ENCODE assay signal across 1 cellular context in the genomic region with DNA sequence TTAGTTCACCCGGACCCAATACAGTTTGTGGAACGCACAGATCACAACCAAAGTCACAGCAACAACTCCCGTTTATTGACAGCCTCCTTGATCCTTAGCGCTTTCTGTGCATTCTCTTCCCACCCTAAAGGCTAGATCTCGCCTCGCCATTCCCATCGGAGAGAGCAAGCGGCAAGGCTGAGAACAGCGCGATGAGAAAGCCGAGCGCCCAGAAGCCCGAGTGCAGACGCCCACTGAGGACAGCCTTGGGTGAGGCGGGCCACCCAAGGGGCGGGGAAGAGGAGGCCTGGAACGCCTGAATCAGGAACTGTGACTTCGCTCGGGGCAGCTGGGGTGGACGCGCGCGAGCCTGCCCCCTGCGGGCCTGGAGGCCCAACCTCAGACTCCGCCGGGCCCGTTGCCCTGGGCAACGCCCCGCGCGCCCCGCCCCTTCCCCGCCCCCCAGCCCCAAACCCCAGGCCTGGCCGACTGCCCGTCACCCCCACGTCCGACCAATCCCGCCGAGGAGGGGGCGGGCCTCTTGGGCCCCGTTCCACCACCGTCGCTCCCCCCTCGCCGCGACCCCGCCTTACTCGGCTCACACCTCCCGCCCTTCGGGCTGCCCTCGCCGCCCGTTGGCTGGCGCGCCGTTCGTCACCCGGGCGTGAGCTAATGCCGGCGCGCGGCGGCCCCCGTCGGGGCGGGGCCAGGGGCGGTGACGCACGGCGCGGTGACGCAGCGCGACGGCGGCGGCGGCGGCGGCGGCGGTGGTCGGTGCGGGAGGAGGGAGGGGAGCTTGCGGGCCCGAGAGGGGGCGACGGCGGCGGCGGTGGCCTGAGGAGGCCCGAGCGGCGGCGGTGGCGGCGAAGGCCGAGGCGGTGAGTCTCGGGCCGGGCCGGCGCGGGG.
TF ChIP-seq lines count a peak whose summit lies in the region.

A gene with protein sequence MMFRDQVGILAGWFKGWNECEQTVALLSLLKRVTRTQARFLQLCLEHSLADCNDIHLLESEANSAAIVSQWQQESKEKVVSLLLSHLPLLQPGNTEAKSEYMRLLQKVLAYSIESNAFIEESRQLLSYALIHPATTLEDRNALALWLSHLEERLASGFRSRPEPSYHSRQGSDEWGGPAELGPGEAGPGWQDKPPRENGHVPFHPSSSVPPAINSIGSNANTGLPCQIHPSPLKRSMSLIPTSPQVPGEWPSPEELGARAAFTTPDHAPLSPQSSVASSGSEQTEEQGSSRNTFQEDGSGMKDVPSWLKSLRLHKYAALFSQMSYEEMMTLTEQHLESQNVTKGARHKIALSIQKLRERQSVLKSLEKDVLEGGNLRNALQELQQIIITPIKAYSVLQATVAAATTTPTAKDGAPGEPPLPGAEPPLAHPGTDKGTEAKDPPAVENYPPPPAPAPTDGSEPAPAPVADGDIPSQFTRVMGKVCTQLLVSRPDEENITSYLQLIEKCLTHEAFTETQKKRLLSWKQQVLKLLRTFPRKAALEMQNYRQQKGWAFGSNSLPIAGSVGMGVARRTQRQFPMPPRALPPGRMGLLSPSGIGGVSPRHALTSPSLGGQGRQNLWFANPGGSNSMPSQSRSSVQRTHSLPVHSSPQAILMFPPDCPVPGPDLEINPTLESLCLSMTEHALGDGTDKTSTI (plus strand): TSS at position 702 of the 885 bp plus-strand sequence. CDS start 14,473 bp downstream, outside the sequence.

TF ChIP-seq in HepG2, 621 proteins besides CTCF, POLR2A, EP300 and RAD21 (continued from another document and continues in another):
- TF ChIP-seq, protein P1, sequence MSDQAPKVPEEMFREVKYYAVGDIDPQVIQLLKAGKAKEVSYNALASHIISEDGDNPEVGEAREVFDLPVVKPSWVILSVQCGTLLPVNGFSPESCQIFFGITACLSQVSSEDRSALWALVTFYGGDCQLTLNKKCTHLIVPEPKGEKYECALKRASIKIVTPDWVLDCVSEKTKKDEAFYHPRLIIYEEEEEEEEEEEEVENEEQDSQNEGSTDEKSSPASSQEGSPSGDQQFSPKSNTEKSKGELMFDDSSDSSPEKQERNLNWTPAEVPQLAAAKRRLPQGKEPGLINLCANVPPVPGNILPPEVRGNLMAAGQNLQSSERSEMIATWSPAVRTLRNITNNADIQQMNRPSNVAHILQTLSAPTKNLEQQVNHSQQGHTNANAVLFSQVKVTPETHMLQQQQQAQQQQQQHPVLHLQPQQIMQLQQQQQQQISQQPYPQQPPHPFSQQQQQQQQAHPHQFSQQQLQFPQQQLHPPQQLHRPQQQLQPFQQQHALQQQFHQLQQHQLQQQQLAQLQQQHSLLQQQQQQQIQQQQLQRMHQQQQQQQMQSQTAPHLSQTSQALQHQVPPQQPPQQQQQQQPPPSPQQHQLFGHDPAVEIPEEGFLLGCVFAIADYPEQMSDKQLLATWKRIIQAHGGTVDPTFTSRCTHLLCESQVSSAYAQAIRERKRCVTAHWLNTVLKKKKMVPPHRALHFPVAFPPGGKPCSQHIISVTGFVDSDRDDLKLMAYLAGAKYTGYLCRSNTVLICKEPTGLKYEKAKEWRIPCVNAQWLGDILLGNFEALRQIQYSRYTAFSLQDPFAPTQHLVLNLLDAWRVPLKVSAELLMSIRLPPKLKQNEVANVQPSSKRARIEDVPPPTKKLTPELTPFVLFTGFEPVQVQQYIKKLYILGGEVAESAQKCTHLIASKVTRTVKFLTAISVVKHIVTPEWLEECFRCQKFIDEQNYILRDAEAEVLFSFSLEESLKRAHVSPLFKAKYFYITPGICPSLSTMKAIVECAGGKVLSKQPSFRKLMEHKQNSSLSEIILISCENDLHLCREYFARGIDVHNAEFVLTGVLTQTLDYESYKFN (CRISPR knock-in tag; conservative IDR thresholded peaks at IDR 0.05) = peak; percentile 44; the same call in 1 of the 2 replicates
- TF ChIP-seq, protein P2, sequence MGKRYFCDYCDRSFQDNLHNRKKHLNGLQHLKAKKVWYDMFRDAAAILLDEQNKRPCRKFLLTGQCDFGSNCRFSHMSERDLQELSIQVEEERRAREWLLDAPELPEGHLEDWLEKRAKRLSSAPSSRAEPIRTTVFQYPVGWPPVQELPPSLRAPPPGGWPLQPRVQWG (CRISPR knock-in tag; IDR thresholded peaks at IDR 0.05; ENCODE audit: borderline replicate concordance, low read depth) = no peak
- TF ChIP-seq CEBPB (IDR thresholded peaks at IDR 0.05; ENCODE audit: borderline replicate concordance, low read depth, low read length) (no peak), NFE2L1 (CRISPR knock-in tag; IDR thresholded peaks at IDR 0.05; ENCODE audit: borderline replicate concordance) (no peak), KMT2B (CRISPR knock-in tag; IDR thresholded peaks at IDR 0.05) (peak; percentile 75), ZSCAN12 (CRISPR knock-in tag; IDR thresholded peaks at IDR 0.05) (no peak), ELF1 (CRISPR knock-in tag; IDR thresholded peaks at IDR 0.05) (peak; percentile 88), SALL1 (CRISPR knock-in tag; IDR thresholded peaks at IDR 0.05) (peak; percentile 83), ZNF296 (CRISPR knock-in tag; conservative IDR thresholded peaks at IDR 0.05) (no peak), ZFP90 (CRISPR knock-in tag; IDR thresholded peaks at IDR 0.05; ENCODE audit: borderline replicate concordance) (no peak), NFKB2 (CRISPR knock-in tag; IDR thresholded peaks at IDR 0.05; ENCODE audit: borderline replicate concordance) (peak; percentile 74; the same call in 1 of the 2 replicates), NFIC (IDR thresholded peaks at IDR 0.05; ENCODE audit: low read length) (no peak), TOE1 (CRISPR knock-in tag; IDR thresholded peaks at IDR 0.05) (no peak), TARDBP (CRISPR knock-in tag; IDR thresholded peaks at IDR 0.05) (peak; percentile 78), ZNF530 (CRISPR knock-in tag; IDR thresholded peaks at IDR 0.05; ENCODE audit: low read depth) (no peak), ZNF737 (CRISPR knock-in tag; IDR thresholded peaks at IDR 0.05; ENCODE audit: borderline replicate concordance) (no peak), SRF (IDR thresholded peaks at IDR 0.05; ENCODE audit: low read depth, low read length) (0 out of 2 replicates have a peak, but pooled peaks have one; percentile 20), ZNF431 (CRISPR knock-in tag; IDR thresholded peaks at IDR 0.05; ENCODE audit: borderline replicate concordance, low read depth) (no peak), ZNF746 (CRISPR knock-in tag; IDR thresholded peaks at IDR 0.05) (0 out of 2 replicates have a peak, but pooled peaks have one; percentile 31), ZC3H13 (CRISPR knock-in tag; IDR thresholded peaks at IDR 0.05) (no peak), ZNF367 (CRISPR knock-in tag; IDR thresholded peaks at IDR 0.05; ENCODE audit: borderline replicate concordance) (no peak), ZNF446 (CRISPR knock-in tag; IDR thresholded peaks at IDR 0.05) (no peak), ZFX (CRISPR knock-in tag; IDR thresholded peaks at IDR 0.05; ENCODE audit: low read depth) (peak; percentile 95), HOXA9 (CRISPR knock-in tag; IDR thresholded peaks at IDR 0.05; ENCODE audit: borderline replicate concordance) (no peak), ZNF432 (CRISPR knock-in tag; IDR thresholded peaks at IDR 0.05; ENCODE audit: borderline replicate concordance) (no peak), ZBTB21 (CRISPR knock-in tag; IDR thresholded peaks at IDR 0.05) (no peak), SP140L (CRISPR knock-in tag; IDR thresholded peaks at IDR 0.05; ENCODE audit: borderline replicate concordance) (no peak), IKZF4 (CRISPR knock-in tag; IDR thresholded peaks at IDR 0.05; ENCODE audit: borderline replicate concordance, low read depth, not compliant biosample characterization) (no peak), CREB1 (IDR thresholded peaks at IDR 0.05) (peak; percentile 87), CREB1 (CRISPR knock-in tag; IDR thresholded peaks at IDR 0.05) (no peak; the same call in 1 of the 2 replicates), MAFF (IDR thresholded peaks at IDR 0.05; ENCODE audit: low read depth, low read length) (no peak; the same call in 1 of the 2 replicates), ZNF781 (CRISPR knock-in tag; IDR thresholded peaks at IDR 0.05; ENCODE audit: borderline replicate concordance, not compliant biosample characterization) (peak; percentile 66)
- TF ChIP-seq, protein P3, sequence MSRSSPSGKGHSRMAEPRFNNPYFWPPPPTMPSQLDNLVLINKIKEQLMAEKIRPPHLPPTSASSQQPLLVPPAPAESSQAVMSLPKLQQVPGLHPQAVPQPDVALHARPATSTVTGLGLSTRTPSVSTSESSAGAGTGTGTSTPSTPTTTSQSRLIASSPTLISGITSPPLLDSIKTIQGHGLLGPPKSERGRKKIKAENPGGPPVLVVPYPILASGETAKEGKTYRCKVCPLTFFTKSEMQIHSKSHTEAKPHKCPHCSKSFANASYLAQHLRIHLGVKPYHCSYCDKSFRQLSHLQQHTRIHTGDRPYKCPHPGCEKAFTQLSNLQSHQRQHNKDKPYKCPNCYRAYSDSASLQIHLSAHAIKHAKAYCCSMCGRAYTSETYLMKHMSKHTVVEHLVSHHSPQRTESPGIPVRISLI (CRISPR knock-in tag; IDR thresholded peaks at IDR 0.05; ENCODE audit: borderline replicate concordance) = peak; percentile 52; the same call in 1 of the 2 replicates
- TF ChIP-seq, protein P4, sequence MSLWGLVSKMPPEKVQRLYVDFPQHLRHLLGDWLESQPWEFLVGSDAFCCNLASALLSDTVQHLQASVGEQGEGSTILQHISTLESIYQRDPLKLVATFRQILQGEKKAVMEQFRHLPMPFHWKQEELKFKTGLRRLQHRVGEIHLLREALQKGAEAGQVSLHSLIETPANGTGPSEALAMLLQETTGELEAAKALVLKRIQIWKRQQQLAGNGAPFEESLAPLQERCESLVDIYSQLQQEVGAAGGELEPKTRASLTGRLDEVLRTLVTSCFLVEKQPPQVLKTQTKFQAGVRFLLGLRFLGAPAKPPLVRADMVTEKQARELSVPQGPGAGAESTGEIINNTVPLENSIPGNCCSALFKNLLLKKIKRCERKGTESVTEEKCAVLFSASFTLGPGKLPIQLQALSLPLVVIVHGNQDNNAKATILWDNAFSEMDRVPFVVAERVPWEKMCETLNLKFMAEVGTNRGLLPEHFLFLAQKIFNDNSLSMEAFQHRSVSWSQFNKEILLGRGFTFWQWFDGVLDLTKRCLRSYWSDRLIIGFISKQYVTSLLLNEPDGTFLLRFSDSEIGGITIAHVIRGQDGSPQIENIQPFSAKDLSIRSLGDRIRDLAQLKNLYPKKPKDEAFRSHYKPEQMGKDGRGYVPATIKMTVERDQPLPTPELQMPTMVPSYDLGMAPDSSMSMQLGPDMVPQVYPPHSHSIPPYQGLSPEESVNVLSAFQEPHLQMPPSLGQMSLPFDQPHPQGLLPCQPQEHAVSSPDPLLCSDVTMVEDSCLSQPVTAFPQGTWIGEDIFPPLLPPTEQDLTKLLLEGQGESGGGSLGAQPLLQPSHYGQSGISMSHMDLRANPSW (CRISPR knock-in tag; IDR thresholded peaks at IDR 0.05; ENCODE audit: borderline replicate concordance) = 0 out of 2 replicates have a peak, but pooled peaks have one; percentile 59
- TF ChIP-seq, protein P5, sequence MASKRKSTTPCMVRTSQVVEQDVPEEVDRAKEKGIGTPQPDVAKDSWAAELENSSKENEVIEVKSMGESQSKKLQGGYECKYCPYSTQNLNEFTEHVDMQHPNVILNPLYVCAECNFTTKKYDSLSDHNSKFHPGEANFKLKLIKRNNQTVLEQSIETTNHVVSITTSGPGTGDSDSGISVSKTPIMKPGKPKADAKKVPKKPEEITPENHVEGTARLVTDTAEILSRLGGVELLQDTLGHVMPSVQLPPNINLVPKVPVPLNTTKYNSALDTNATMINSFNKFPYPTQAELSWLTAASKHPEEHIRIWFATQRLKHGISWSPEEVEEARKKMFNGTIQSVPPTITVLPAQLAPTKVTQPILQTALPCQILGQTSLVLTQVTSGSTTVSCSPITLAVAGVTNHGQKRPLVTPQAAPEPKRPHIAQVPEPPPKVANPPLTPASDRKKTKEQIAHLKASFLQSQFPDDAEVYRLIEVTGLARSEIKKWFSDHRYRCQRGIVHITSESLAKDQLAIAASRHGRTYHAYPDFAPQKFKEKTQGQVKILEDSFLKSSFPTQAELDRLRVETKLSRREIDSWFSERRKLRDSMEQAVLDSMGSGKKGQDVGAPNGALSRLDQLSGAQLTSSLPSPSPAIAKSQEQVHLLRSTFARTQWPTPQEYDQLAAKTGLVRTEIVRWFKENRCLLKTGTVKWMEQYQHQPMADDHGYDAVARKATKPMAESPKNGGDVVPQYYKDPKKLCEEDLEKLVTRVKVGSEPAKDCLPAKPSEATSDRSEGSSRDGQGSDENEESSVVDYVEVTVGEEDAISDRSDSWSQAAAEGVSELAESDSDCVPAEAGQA (IDR thresholded peaks at IDR 0.05; ENCODE audit: low read depth) = no peak; the same call in 1 of the 2 replicates
- TF ChIP-seq, protein P5 (CRISPR knock-in tag; IDR thresholded peaks at IDR 0.05; ENCODE audit: borderline replicate concordance) = no peak
- TF ChIP-seq, protein P6, sequence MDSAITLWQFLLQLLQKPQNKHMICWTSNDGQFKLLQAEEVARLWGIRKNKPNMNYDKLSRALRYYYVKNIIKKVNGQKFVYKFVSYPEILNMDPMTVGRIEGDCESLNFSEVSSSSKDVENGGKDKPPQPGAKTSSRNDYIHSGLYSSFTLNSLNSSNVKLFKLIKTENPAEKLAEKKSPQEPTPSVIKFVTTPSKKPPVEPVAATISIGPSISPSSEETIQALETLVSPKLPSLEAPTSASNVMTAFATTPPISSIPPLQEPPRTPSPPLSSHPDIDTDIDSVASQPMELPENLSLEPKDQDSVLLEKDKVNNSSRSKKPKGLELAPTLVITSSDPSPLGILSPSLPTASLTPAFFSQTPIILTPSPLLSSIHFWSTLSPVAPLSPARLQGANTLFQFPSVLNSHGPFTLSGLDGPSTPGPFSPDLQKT (CRISPR knock-in tag; IDR thresholded peaks at IDR 0.05; ENCODE audit: borderline replicate concordance) = no peak
- TF ChIP-seq, protein P7, sequence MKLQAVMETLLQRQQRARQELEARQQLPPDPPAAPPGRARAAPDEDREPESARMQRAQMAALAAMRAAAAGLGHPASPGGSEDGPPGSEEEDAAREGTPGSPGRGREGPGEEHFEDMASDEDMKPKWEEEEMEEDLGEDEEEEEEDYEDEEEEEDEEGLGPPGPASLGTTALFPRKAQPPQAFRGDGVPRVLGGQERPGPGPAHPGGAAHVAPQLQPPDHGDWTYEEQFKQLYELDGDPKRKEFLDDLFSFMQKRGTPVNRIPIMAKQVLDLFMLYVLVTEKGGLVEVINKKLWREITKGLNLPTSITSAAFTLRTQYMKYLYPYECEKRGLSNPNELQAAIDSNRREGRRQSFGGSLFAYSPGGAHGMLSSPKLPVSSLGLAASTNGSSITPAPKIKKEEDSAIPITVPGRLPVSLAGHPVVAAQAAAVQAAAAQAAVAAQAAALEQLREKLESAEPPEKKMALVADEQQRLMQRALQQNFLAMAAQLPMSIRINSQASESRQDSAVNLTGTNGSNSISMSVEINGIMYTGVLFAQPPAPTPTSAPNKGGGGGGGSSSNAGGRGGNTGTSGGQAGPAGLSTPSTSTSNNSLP (IDR thresholded peaks at IDR 0.05; ENCODE audit: low read depth, low read length) = no peak
